ENCODE assay signal across 8 cellular contexts in genomic region chr9:89310486-89311345, GRCh38. TPM values are rescaled to one million over a fixed set of nuclear protein-coding genes. Genes with fewer than 3 reads are reported as not detected.
A peak's percentile ranks its signal among the peaks of the same experiment; 100 is the strongest.
DNase-seq lines count a peak whose midpoint lies in the region; ATAC-seq and TF ChIP-seq lines count a peak whose summit lies in the region.

CKS2 (plus strand) TSS chr9:89311195; CDS start chr9:89311293, 98 bp downstream.

- TF ChIP-seq CTCF in GM12864 (IDR thresholded peaks at IDR 0.05; ENCODE audit: low read depth, low read length, missing control alignments) (no peak), osteocyte (IDR thresholded peaks at IDR 0.05) (no peak)

- no peaks in the 10 kb centered on the region for H3K27me3 ChIP-seq in thymus (ENCODE audit: control insufficient read depth, insufficient read depth)

- no peaks in the 10 kb centered on the region for H3K9me3 Mint-ChIP-seq in osteocyte (ENCODE audit: unreplicated experiment)

- H3K36me3 ChIP-seq in thymus (ENCODE audit: control insufficient read depth, insufficient read depth), result no peaks in the 10 kb centered on the region

- H3K4me1 Mint-ChIP-seq in osteocyte (ENCODE audit: unreplicated experiment), result peaks cover 36% of the 10 kb centered on the region

- no peaks in the 10 kb centered on the region for H3K36me3 Mint-ChIP-seq in osteocyte (ENCODE audit: unreplicated experiment)

- peak within 1 kb of the TSS; percentile 100 for H3K27ac ChIP-seq in thymus (ENCODE audit: low read depth)

- H3K9me3 ChIP-seq in thymus (ENCODE audit: control insufficient read depth), result no peaks in the 10 kb centered on the region

- H3K4me3 Mint-ChIP-seq in osteocyte (ENCODE audit: unreplicated experiment), result peak within 1 kb of the TSS; percentile 91

- WGBS in thymus, result under 1% methylated on average over 85 of the region's 85 CpGs

- no peaks in the 10 kb centered on the region for H3K27me3 Mint-ChIP-seq in osteocyte (ENCODE audit: unreplicated experiment)

- peak within 1 kb of the TSS; percentile 99 for H3K27ac Mint-ChIP-seq in osteocyte (ENCODE audit: unreplicated experiment)

- H3K4me3 ChIP-seq in GM12864 (ENCODE audit: low read depth, low read length), result peak within 1 kb of the TSS; percentile 89
- H3K4me3 ChIP-seq in thymus (ENCODE audit: low read length), result peak within 1 kb of the TSS; percentile 90

- intact Hi-C loops in head of caudate nucleus (cut with DNase I), result no loop called here

- H3K4me1 ChIP-seq in thymus (ENCODE audit: control insufficient read depth, insufficient read depth, low read length), result peaks cover 9% of the 10 kb centered on the region

- peak; percentile 89 for ATAC-seq in HG02759 (IDR thresholded peaks at IDR 0.05; ENCODE audit: unreplicated experiment)

- DNase-seq in GM12864 (ENCODE audit: low read depth) (peak; percentile 100), NCI-H1417 (lab: John Stamatoyannopoulos, UW) (peak; percentile 98 to 100 (median 100)), SW 1271 (lab: John Stamatoyannopoulos, UW) (peak; percentile 100), head of caudate nucleus (peak; percentile 98 to 100 (median 100)), osteocyte (ENCODE audit: extremely low spot score, unreplicated experiment) (peak; percentile 100)
- DNase-seq in activated naive CD8-positive, alpha-beta T cell treated with anti-CD3 and anti-CD28 coated beads, Interleukin-2, amount 50 U/mL, for 16 hours (ENCODE audit: low read depth, low spot score), result peak; percentile 99

RNA-seq across cellular contexts. Expression of gene CKS2, which starts in this region (rescaled TPM):
- total RNA-seq in osteocyte, result 23.7 and 29.2 TPM in 2 replicates
- 92.7 TPM for polyA plus RNA-seq in thymus

Comparison
In these comparisons a context has a peak if more than half of its experiments do, and no peak if none do; other contexts are left out.
1. Peak in every context shown above with its lines: DNase-seq, ATAC-seq, H3K4me3 ChIP-seq and H3K27ac ChIP-seq.